Comparison of ENCODE assay signal across 8 cellular contexts in the genomic region with DNA sequence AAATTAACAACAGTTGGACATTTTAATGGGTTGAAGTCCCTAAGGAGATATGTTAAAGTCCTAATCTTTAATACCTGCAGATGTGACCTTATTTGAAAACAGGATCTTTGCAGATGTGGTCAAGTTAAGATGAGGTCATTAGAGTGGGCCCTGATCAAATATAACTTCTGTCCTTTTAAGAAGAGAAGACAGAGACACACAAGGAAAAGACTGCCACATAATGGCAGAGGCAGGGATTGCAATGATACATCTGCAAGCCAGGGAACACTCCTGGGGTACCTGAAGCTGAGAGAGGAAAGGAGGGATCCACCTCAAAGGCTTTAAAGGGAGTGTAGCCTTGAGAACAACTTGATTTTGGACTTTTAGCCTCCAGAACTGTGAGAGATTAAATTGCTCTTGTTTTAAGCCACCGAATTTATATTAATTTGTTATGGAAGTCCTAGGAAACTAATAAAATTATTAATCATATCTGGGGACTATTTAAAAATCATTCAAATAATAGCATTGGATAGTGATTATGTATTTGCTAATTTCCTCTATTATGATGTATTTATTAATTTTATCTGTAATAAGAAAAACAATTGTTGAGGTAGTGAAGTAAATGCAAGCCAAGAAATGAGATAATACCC.
DNase-seq lines count a peak whose midpoint lies in the region; ATAC-seq, FAIRE-seq and TF ChIP-seq lines count a peak whose summit lies in the region.

No MANE protein-coding gene starts in this region.

- POLR2A ChIA-PET in naive thymus-derived CD8-positive, alpha-beta T cell (lab: Charles Lee) = no interaction called here

- H3K27me3 Mint-ChIP-seq in naive thymus-derived CD8-positive, alpha-beta T cell = no peaks in the 10 kb centered on the region

- H3K4me1 ChIP-seq in GM23248 (ENCODE audit: insufficient read depth) (no peaks in the 10 kb centered on the region), psoas muscle (no peaks in the 10 kb centered on the region), vagina (no peaks in the 10 kb centered on the region)

- H4K20me1 ChIP-seq in GM23248 (ENCODE audit: insufficient read depth) = no peaks in the 10 kb centered on the region

- FAIRE-seq in GM19239 (lab: Jason Lieb, UNC) = no peak

- no peak overlapping the region for H3K4me3 ChIP-seq in GM06990 (replicated peaks; ENCODE audit: low read depth, low read length)
- H3K4me3 ChIP-seq in GM23248 = no peak overlapping the region
- no peak overlapping the region for H3K4me3 ChIP-seq in choroid plexus epithelial cell (ENCODE audit: low read depth, low read length)
- H3K4me3 ChIP-seq in psoas muscle = no peak overlapping the region
- no peak overlapping the region for H3K4me3 ChIP-seq in vagina

- TF ChIP-seq CTCF in GM06990 (IDR thresholded peaks at IDR 0.05; ENCODE audit: insufficient read depth, low read length, poor library complexity, severe bottlenecking) (peak; percentile 57), choroid plexus epithelial cell (conservative IDR thresholded peaks at IDR 0.05; ENCODE audit: low read depth, low read length) (peak; percentile 40), psoas muscle (IDR thresholded peaks at IDR 0.05) (peak; percentile 45), vagina (IDR thresholded peaks at IDR 0.05) (peak in 1 of 3 experiments; percentile 10)

- in situ Hi-C loops in GM23248 (cut with MboI) = no loop called here

- WGBS in GM23248 (ENCODE audit: low coverage in 1 of 2, low lambda C conversion rate in 2 of 2, missing lambda C conversion rate in 2 of 2), 2 experiments = 0 to 2% methylated on average over 1 of the region's 1 CpG
- WGBS in psoas muscle, 3 donors = 7 to 8% (median 7%) methylated on average over 1 of the region's 1 CpG

- no peak overlapping the region for H2AFZ ChIP-seq in GM23248

- H3K36me3 ChIP-seq in GM06990 (ENCODE audit: control insufficient read depth, insufficient read depth, low read length) (no peaks in the 10 kb centered on the region), GM23248 (ENCODE audit: low read depth) (no peaks in the 10 kb centered on the region), psoas muscle (ENCODE audit: insufficient read depth in 1 of 2, low read depth in 1 of 2) (no peaks in the 10 kb centered on the region), vagina (no peaks in the 10 kb centered on the region)

- H3K9me3 ChIP-seq in GM23248 (ENCODE audit: low read depth) (no peaks in the 10 kb centered on the region), psoas muscle (no peaks in the 10 kb centered on the region), vagina (no peaks in the 10 kb centered on the region)

- intact Hi-C loops in psoas muscle (cut with DNase I) (loop anchor here in 1 of 2 donors (5.0 kb wide), 1 partner anchor 1154 kb away; no protein-coding TSS in a partner anchor), vagina (cut with DNase I) (no loop called here)

- no peak overlapping the region for H3K4me3 Mint-ChIP-seq in naive thymus-derived CD8-positive, alpha-beta T cell

- H3K27ac ChIP-seq in GM23248 = no peak overlapping the region
- no peak overlapping the region for H3K27ac ChIP-seq in psoas muscle
- H3K27ac ChIP-seq in vagina = no peak overlapping the region

- no peaks in the 10 kb centered on the region for H3F3A ChIP-seq in GM23248 (ENCODE audit: insufficient read depth)

- H3K79me2 ChIP-seq in GM23248 (ENCODE audit: insufficient read depth) = no peaks in the 10 kb centered on the region

- peaks cover 0 to 6% (median 0%) of the 10 kb centered on the region in 9 donors for H3K9me3 Mint-ChIP-seq in naive thymus-derived CD8-positive, alpha-beta T cell

- H3K4me1 Mint-ChIP-seq in naive thymus-derived CD8-positive, alpha-beta T cell = no peaks in the 10 kb centered on the region

- H3K4me2 ChIP-seq in GM23248 (ENCODE audit: unreplicated experiment) = no peak overlapping the region

- no peak overlapping the region for H3K9ac ChIP-seq in GM23248

- TF ChIP-seq POLR2A in vagina (IDR thresholded peaks at IDR 0.05) = no peak

- ATAC-seq in psoas muscle = no peak
- no peak for ATAC-seq in naive thymus-derived CD8-positive, alpha-beta T cell

- no peak for DNase-seq in GM06990 (ENCODE audit: extremely low read depth, insufficient read length)
- peak; percentile 52 for DNase-seq in GM23248
- peak; percentile 38 for DNase-seq in NCI-H1105 treated with DMSO at 0.1 percent for 48 hours (lab: John Stamatoyannopoulos, UW)
- DNase-seq in choroid plexus epithelial cell (ENCODE audit: low read depth) = peak; percentile 18
- no peak for DNase-seq in psoas muscle
- DNase-seq in GM19239 (ENCODE audit: insufficient read length, low spot score) = no peak
- no peak for DNase-seq in naive thymus-derived CD8-positive, alpha-beta T cell
- DNase-seq in vagina (ENCODE audit: extremely low spot score in 2 of 2) = no peak

- H3K27me3 ChIP-seq in GM06990 (replicated peaks; ENCODE audit: control insufficient read depth, insufficient read depth, low read length) (no peaks in the 10 kb centered on the region), GM23248 (replicated peaks; ENCODE audit: insufficient read depth) (no peaks in the 10 kb centered on the region), psoas muscle (ENCODE audit: insufficient read depth in 3 of 3, low read length in 2 of 3) (no peaks in the 10 kb centered on the region), vagina (no peaks in the 10 kb centered on the region)

- no peak overlapping the region for H3K27ac Mint-ChIP-seq in naive thymus-derived CD8-positive, alpha-beta T cell

- H3K36me3 Mint-ChIP-seq in naive thymus-derived CD8-positive, alpha-beta T cell = no peaks in the 10 kb centered on the region

- no peaks in the 10 kb centered on the region for H3K9me2 ChIP-seq in GM23248 (ENCODE audit: insufficient read depth)

Comparison
In these comparisons a context has a peak if more than half of its experiments do, and no peak if none do; other contexts are left out.
1. DNase-seq: peak in GM23248 (single experiment), NCI-H1105 treated with DMSO at 0.1 percent for 48 hours (single experiment) and choroid plexus epithelial cell (single experiment); none in GM06990 (single experiment), psoas muscle (0 of 2), GM19239 (single experiment), naive thymus-derived CD8-positive, alpha-beta T cell (0 of 10) and vagina (0 of 2).